ENCODE assay signal across 8 cellular contexts in genomic region chr4:91113130-91113706, GRCh38.
DNase-seq lines count a peak whose midpoint lies in the region; ATAC-seq and TF ChIP-seq lines count a peak whose summit lies in the region.

No MANE protein-coding gene starts in this region.

- POLR2A ChIA-PET in naive thymus-derived CD4-positive, alpha-beta T cell (lab: Charles Lee) = no interaction called here

- H3K4me3 ChIP-seq in BE2C (ENCODE audit: low read depth, low read length) = no peak overlapping the region
- H3K4me3 ChIP-seq in OCI-LY1 (ENCODE audit: low read depth, low read length, poor library complexity, severe bottlenecking) = no peak overlapping the region
- H3K4me3 ChIP-seq in naive thymus-derived CD4-positive, alpha-beta T cell (ENCODE audit: low read length) = no peak overlapping the region

- ATAC-seq in GM19463 (IDR thresholded peaks at IDR 0.05; ENCODE audit: unreplicated experiment) (peak; percentile 52), GM21367 (IDR thresholded peaks at IDR 0.05; ENCODE audit: unreplicated experiment) (no peak)
- ATAC-seq in stimulated activated effector memory CD8-positive, alpha-beta T cell treated with anti-CD3 and anti-CD28 coated beads, Interleukin-12 subunit alpha, Interleukin-12 subunit beta, amount 100 ng/mL, for 72 hours = no peak
- no peak for ATAC-seq in naive thymus-derived CD4-positive, alpha-beta T cell

- no peak overlapping the region for H3K4me2 ChIP-seq in OCI-LY1 (ENCODE audit: low read length)

- H3F3A ChIP-seq in OCI-LY1 (ENCODE audit: insufficient read depth, low read length) = no peaks in the 10 kb centered on the region

- TF ChIP-seq CTCF in BE2C (IDR thresholded peaks at IDR 0.05; ENCODE audit: low read depth, low read length) = peak; percentile 75
- TF ChIP-seq CTCF in OCI-LY1 (IDR thresholded peaks at IDR 0.05; ENCODE audit: low read length) = peak; percentile 80
- peak; percentile 59 for TF ChIP-seq CTCF in glutamatergic neuron (IDR thresholded peaks at IDR 0.05; ENCODE audit: partially characterized antibody, unreplicated experiment)

- CTCF ChIA-PET in naive thymus-derived CD4-positive, alpha-beta T cell (lab: Charles Lee) = no interaction called here

- no peaks in the 10 kb centered on the region for H3K9me2 ChIP-seq in OCI-LY1 (ENCODE audit: low read depth, low read length)

- H3K4me1 Mint-ChIP-seq in glutamatergic neuron (ENCODE audit: low read depth, unreplicated experiment) = no peaks in the 10 kb centered on the region
- no peaks in the 10 kb centered on the region for H3K4me1 Mint-ChIP-seq in stimulated activated effector memory CD8-positive, alpha-beta T cell treated with anti-CD3 and anti-CD28 coated beads, Interleukin-12 subunit alpha, Interleukin-12 subunit beta, amount 100 ng/mL, for 72 hours
- no peaks in the 10 kb centered on the region for H3K4me1 Mint-ChIP-seq in naive thymus-derived CD4-positive, alpha-beta T cell

- H3K4me1 ChIP-seq in BE2C (no peaks in the 10 kb centered on the region), OCI-LY1 (ENCODE audit: insufficient read depth, low read length, severe bottlenecking) (no peaks in the 10 kb centered on the region)
- H3K4me1 ChIP-seq in naive thymus-derived CD4-positive, alpha-beta T cell (ENCODE audit: control insufficient read depth in 2 of 2, insufficient read depth in 2 of 2, low read length in 2 of 2) = no peaks in the 10 kb centered on the region

- no peak overlapping the region for H3K27ac ChIP-seq in OCI-LY1 (ENCODE audit: low read depth, low read length, poor library complexity, severe bottlenecking)
- H3K27ac ChIP-seq in naive thymus-derived CD4-positive, alpha-beta T cell (ENCODE audit: low read depth, low read length) = no peak overlapping the region

- no peaks in the 10 kb centered on the region for H4K20me1 ChIP-seq in OCI-LY1 (ENCODE audit: insufficient read depth, low read length)

- H3K27me3 ChIP-seq in BE2C (no peaks in the 10 kb centered on the region), OCI-LY1 (ENCODE audit: insufficient read depth, low read length) (no peaks in the 10 kb centered on the region)
- no peaks in the 10 kb centered on the region for H3K27me3 ChIP-seq in naive thymus-derived CD4-positive, alpha-beta T cell (ENCODE audit: control insufficient read depth in 2 of 2, insufficient read depth in 2 of 2, low read length in 2 of 2)

- no peaks in the 10 kb centered on the region for H3K36me3 Mint-ChIP-seq in glutamatergic neuron (ENCODE audit: unreplicated experiment)
- no peaks in the 10 kb centered on the region for H3K36me3 Mint-ChIP-seq in stimulated activated effector memory CD8-positive, alpha-beta T cell treated with anti-CD3 and anti-CD28 coated beads, Interleukin-12 subunit alpha, Interleukin-12 subunit beta, amount 100 ng/mL, for 72 hours
- H3K36me3 Mint-ChIP-seq in naive thymus-derived CD4-positive, alpha-beta T cell = no peaks in the 10 kb centered on the region

- no peak overlapping the region for H3K27ac Mint-ChIP-seq in glutamatergic neuron (ENCODE audit: unreplicated experiment)
- no peak overlapping the region for H3K27ac Mint-ChIP-seq in stimulated activated effector memory CD8-positive, alpha-beta T cell treated with anti-CD3 and anti-CD28 coated beads, Interleukin-12 subunit alpha, Interleukin-12 subunit beta, amount 100 ng/mL, for 72 hours
- no peak overlapping the region for H3K27ac Mint-ChIP-seq in naive thymus-derived CD4-positive, alpha-beta T cell

- H2AFZ ChIP-seq in OCI-LY1 (ENCODE audit: low read length) = no peak overlapping the region

- no peaks in the 10 kb centered on the region for H3K9me3 ChIP-seq in BE2C
- no peaks in the 10 kb centered on the region for H3K9me3 ChIP-seq in OCI-LY1 (ENCODE audit: low read length)
- H3K9me3 ChIP-seq in naive thymus-derived CD4-positive, alpha-beta T cell (ENCODE audit: control insufficient read depth in 2 of 3, low read length in 3 of 3) = no peaks in the 10 kb centered on the region

- H3K9ac ChIP-seq in OCI-LY1 (ENCODE audit: low read length) = no peak overlapping the region

- no peaks in the 10 kb centered on the region for H3K27me3 Mint-ChIP-seq in glutamatergic neuron (ENCODE audit: unreplicated experiment)
- H3K27me3 Mint-ChIP-seq in naive thymus-derived CD4-positive, alpha-beta T cell = no peaks in the 10 kb centered on the region

- H3K79me2 ChIP-seq in OCI-LY1 (ENCODE audit: insufficient read depth, low read length) = no peaks in the 10 kb centered on the region

- intact Hi-C loops in naive thymus-derived CD4-positive, alpha-beta T cell (cut with micrococcal nuclease) = no loop called here

- no peak overlapping the region for H3K4me3 Mint-ChIP-seq in glutamatergic neuron (ENCODE audit: unreplicated experiment)
- no peak overlapping the region for H3K4me3 Mint-ChIP-seq in stimulated activated effector memory CD8-positive, alpha-beta T cell treated with anti-CD3 and anti-CD28 coated beads, Interleukin-12 subunit alpha, Interleukin-12 subunit beta, amount 100 ng/mL, for 72 hours
- H3K4me3 Mint-ChIP-seq in naive thymus-derived CD4-positive, alpha-beta T cell = no peak overlapping the region

- H3K9me3 Mint-ChIP-seq in glutamatergic neuron (ENCODE audit: unreplicated experiment) = no peaks in the 10 kb centered on the region
- peaks cover 4% of the 10 kb centered on the region for H3K9me3 Mint-ChIP-seq in stimulated activated effector memory CD8-positive, alpha-beta T cell treated with anti-CD3 and anti-CD28 coated beads, Interleukin-12 subunit alpha, Interleukin-12 subunit beta, amount 100 ng/mL, for 72 hours
- H3K9me3 Mint-ChIP-seq in naive thymus-derived CD4-positive, alpha-beta T cell = peaks cover 0 to 18% (median 2%) of the 10 kb centered on the region in 11 donors

- H3K36me3 ChIP-seq in BE2C = no peaks in the 10 kb centered on the region
- no peaks in the 10 kb centered on the region for H3K36me3 ChIP-seq in OCI-LY1 (ENCODE audit: insufficient read depth, low read length)
- no peaks in the 10 kb centered on the region for H3K36me3 ChIP-seq in naive thymus-derived CD4-positive, alpha-beta T cell (ENCODE audit: control insufficient read depth in 2 of 3, insufficient read depth in 3 of 3, low read length in 3 of 3)

- no peak for DNase-seq in BE2C
- DNase-seq in glutamatergic neuron = no peak
- no peak for DNase-seq in stimulated activated effector memory CD8-positive, alpha-beta T cell treated with anti-CD3 and anti-CD28 coated beads, Interleukin-12 subunit alpha, Interleukin-12 subunit beta, amount 100 ng/mL, for 72 hours (ENCODE audit: low spot score in 2 of 2)
- DNase-seq in naive thymus-derived CD4-positive, alpha-beta T cell = no peak
- no peak for DNase-seq in NCI-H128 (lab: John Stamatoyannopoulos, UW; ENCODE audit: unreplicated experiment)
